In the genomic region with DNA sequence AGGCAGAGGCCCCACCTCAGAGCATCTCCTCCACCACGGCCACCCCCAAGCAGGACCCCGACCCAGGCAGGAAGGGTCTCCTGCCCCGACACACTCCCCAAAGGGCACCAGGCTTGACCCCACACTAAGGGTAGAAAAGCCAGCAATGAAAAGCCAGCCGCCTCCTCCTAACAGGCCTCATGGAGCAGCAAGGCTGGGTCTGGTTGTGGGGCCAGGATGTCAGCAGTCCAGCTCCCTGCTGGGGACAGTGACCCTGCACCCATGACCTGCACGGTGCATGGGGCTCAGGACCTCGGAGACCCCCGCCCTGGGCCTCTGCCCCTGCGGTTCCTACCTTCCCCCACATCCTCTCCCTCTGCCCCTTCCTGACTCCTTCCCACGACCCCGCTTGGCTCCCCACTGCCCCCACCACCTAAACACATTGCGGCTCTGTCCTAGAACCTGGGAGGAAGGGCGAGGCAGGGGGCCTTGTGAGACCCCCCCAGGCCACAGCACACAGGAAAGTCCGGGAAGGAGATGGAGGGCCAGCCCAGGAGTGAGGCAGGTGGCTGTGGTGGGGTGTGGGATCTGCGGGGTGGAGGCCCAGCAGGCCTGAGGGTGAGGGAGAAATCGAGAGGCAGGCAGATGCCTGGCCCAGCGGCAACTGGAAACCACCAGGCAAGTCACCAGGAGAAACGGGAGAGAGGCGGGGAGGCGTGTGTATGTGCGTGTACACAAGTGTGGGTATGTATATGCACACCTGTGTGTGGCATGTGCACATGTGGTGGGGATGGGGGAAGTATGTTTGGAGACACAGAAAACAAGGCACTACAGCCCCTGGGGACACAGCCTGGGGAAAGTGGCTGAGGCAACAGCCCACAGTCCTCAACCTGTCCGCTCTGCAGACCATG, we compare ENCODE assay signal across 1 cellular context.
TF ChIP-seq lines count a peak whose summit lies in the region.

No MANE protein-coding gene starts in this region.

TF ChIP-seq in IMR-90, 13 proteins besides CTCF, POLR2A, EP300 and RAD21 (continued from another document):
- TF ChIP-seq BHLHE40 (IDR thresholded peaks at IDR 0.05; ENCODE audit: low read depth, low read length) (no peak), CHD1 (IDR thresholded peaks at IDR 0.05; ENCODE audit: low read depth, low read length) (no peak), FOS (IDR thresholded peaks at IDR 0.05; ENCODE audit: low read depth, low read length) (no peak), MXI1 (IDR thresholded peaks at IDR 0.05; ENCODE audit: borderline replicate concordance, low read depth, low read length) (no peak), CEBPB (IDR thresholded peaks at IDR 0.05; ENCODE audit: low read depth, low read length) (no peak), RFX5 (IDR thresholded peaks at IDR 0.05; ENCODE audit: low read depth, low read length) (no peak), MAFK (IDR thresholded peaks at IDR 0.05; ENCODE audit: low read depth, low read length) (no peak)
- TF ChIP-seq, protein P1, sequence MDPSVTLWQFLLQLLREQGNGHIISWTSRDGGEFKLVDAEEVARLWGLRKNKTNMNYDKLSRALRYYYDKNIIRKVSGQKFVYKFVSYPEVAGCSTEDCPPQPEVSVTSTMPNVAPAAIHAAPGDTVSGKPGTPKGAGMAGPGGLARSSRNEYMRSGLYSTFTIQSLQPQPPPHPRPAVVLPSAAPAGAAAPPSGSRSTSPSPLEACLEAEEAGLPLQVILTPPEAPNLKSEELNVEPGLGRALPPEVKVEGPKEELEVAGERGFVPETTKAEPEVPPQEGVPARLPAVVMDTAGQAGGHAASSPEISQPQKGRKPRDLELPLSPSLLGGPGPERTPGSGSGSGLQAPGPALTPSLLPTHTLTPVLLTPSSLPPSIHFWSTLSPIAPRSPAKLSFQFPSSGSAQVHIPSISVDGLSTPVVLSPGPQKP (IDR thresholded peaks at IDR 0.05; ENCODE audit: borderline replicate concordance, low read depth, low read length): no peak
- TF ChIP-seq, protein P2, sequence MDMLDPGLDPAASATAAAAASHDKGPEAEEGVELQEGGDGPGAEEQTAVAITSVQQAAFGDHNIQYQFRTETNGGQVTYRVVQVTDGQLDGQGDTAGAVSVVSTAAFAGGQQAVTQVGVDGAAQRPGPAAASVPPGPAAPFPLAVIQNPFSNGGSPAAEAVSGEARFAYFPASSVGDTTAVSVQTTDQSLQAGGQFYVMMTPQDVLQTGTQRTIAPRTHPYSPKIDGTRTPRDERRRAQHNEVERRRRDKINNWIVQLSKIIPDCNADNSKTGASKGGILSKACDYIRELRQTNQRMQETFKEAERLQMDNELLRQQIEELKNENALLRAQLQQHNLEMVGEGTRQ (IDR thresholded peaks at IDR 0.05; ENCODE audit: low read depth, low read length): no peak
TF ChIP-seq in IMR-90: peak in this region for 0.
